In the genomic region with DNA sequence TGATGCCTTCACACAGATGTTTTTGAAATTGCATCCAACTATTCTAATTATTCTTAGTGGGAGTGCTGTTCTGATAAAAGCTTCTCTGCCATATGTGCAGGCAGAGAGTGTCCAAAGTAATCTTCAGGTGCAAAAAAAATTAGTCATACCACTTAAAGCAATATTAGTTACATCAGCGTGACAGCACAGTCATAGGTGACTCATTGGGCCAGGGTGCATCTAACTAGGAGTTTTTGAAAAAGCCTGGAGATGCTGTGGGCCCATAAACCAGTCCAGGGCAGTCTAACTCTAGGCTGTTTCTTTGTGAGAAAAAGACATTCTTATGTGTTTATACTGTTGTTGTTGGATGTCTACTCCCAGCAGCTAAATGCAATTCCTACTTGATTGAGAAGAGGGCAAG, we compare ENCODE assay signal across 15 cellular contexts. TPM values are rescaled to one million over a fixed set of nuclear protein-coding genes. Genes with fewer than 3 reads are reported as not detected.
A peak's percentile ranks its signal among the peaks of the same experiment; 100 is the strongest.
DNase-seq lines count a peak whose midpoint lies in the region; ATAC-seq, FAIRE-seq and TF ChIP-seq lines count a peak whose summit lies in the region.
"Had no signal": no experiment of that assay in that cellular context is flagged by ENCODE, and none has a peak within 500 bp of the region (broad histone marks: within the 10 kb centered on the region; RNA-seq: fewer than 3 reads in every experiment).

No MANE protein-coding gene starts in this region.

- no peak overlapping the region for H3K9ac ChIP-seq in IMR-90 (ENCODE audit: low read depth, low read length)

- intact Hi-C loops in IMR-90 (cut with micrococcal nuclease): no loop called here
- intact Hi-C loops in activated CD4-positive, alpha-beta T cell treated with anti-CD3 and anti-CD28 coated beads for 36 hours (cut with DNase I, micrococcal nuclease): no loop called here

- no peaks in the 10 kb centered on the region for H3K9me3 Mint-ChIP-seq in activated CD4-positive, alpha-beta T cell treated with anti-CD3 and anti-CD28 coated beads for 36 hours (ENCODE audit: low read depth)
- H3K9me3 Mint-ChIP-seq: activated naive CD4-positive, alpha-beta T cell treated with anti-CD3 and anti-CD28 coated beads, Interleukin-2, amount 10 ng/mL, durations not matched to agents 7 days and 5 days had no signal

- no peak overlapping the region; the same call in 1 of the 2 replicates for H3K4me2 ChIP-seq in IMR-90 (ENCODE audit: low read depth, low read length)

- H2AK5ac ChIP-seq in IMR-90 (ENCODE audit: low read depth, low read length): no peak overlapping the region

- H2AFZ ChIP-seq in IMR-90 (replicated peaks; ENCODE audit: low read length, poor library complexity): no peak overlapping the region

- H3K14ac ChIP-seq in IMR-90 (replicated peaks; ENCODE audit: low read depth, low read length): no peak overlapping the region

- POLR2A ChIA-PET in IMR-90 (lab: Charles Lee; ENCODE audit: unreplicated experiment): no interaction called here
- POLR2A ChIA-PET in activated CD4-positive, alpha-beta T cell treated with anti-CD3 and anti-CD28 coated beads for 36 hours (lab: Charles Lee): no interaction called here

- no peak overlapping the region for H2BK15ac ChIP-seq in IMR-90 (ENCODE audit: low read depth, low read length)

- H4K5ac ChIP-seq in IMR-90 (ENCODE audit: low read depth, low read length): no peak overlapping the region

- peak overlapping the region in 1 of 2 experiments; percentile 50; a peak in 1 of 4 replicates for H4K8ac ChIP-seq in IMR-90 (ENCODE audit: low read depth in 2 of 2, low read length in 2 of 2)

- no peak overlapping the region for H3K56ac ChIP-seq in IMR-90 (ENCODE audit: extremely low read depth, insufficient read depth, low read length)

- dilution Hi-C loops in IMR-90 (cut with HindIII; ENCODE audit: low sequenced_read_pairs, unreplicated experiment): no loop called here

- BruUV-seq in IMR-90 (replicated peaks; lab: Mats Ljungman, UMichigan): no TSS peak

- ATAC-seq in IMR-90 (ENCODE audit: low read depth) (peak; percentile 92), lung (ENCODE audit: insufficient read depth, low FRiP score) (peak; percentile 58), HG03045 (IDR thresholded peaks at IDR 0.05; ENCODE audit: unreplicated experiment) (no peak)
- ATAC-seq in activated CD4-positive, alpha-beta T cell treated with anti-CD3 and anti-CD28 coated beads for 36 hours: no peak

- no peak overlapping the region for H3K4me3 ChIP-seq in IMR-90 (ENCODE audit: insufficient read depth, low read depth, low read length)
- no peak overlapping the region for H3K4me3 ChIP-seq in bronchial epithelial cell (ENCODE audit: low read depth, low read length)
- H3K4me3 ChIP-seq in lung: no peak overlapping the region

- peak overlapping the region; percentile 19; the same call in 1 of the 2 replicates for H3K18ac ChIP-seq in IMR-90 (ENCODE audit: low read depth, low read length)

- no peak for TF ChIP-seq RAD21 in IMR-90 (IDR thresholded peaks at IDR 0.05; ENCODE audit: low read length)

- H3K27ac Mint-ChIP-seq in activated CD4-positive, alpha-beta T cell treated with anti-CD3 and anti-CD28 coated beads for 36 hours: no peak overlapping the region
- H3K27ac Mint-ChIP-seq: activated naive CD4-positive, alpha-beta T cell treated with anti-CD3 and anti-CD28 coated beads, Interleukin-2, amount 10 ng/mL, durations not matched to agents 7 days and 5 days; stimulated activated naive CD8-positive, alpha-beta T cell treated with anti-CD3 and anti-CD28 coated beads, Interleukin-15, Interleukin-2, amounts not matched to agents 100 ng/mL and 50 ng/mL, for 24 hours had no signal

- no peaks in the 10 kb centered on the region for H3K9me3 ChIP-seq in IMR-90 (ENCODE audit: control insufficient read depth, insufficient read depth, low read length)
- H3K9me3 ChIP-seq in lung (ENCODE audit: control insufficient read depth in 2 of 2, insufficient read depth in 1 of 2, low read length in 1 of 2): peaks cover 0 to 3% of the 10 kb centered on the region in 2 donors

- H3K36me3 Mint-ChIP-seq in activated CD4-positive, alpha-beta T cell treated with anti-CD3 and anti-CD28 coated beads for 36 hours (ENCODE audit: low read depth): no peaks in the 10 kb centered on the region
- H3K36me3 Mint-ChIP-seq: activated naive CD4-positive, alpha-beta T cell treated with anti-CD3 and anti-CD28 coated beads, Interleukin-2, amount 10 ng/mL, durations not matched to agents 7 days and 5 days had no signal

- H3K27ac ChIP-seq in IMR-90 (ENCODE audit: insufficient read depth, low read length): no peak overlapping the region
- no peak overlapping the region for H3K27ac ChIP-seq in lung (ENCODE audit: low read depth in 1 of 2, low read length in 1 of 2)

- DNase-seq in AG09319 (ENCODE audit: extremely low read depth, low read depth) (peak; percentile 23), IMR-90 (peak; percentile 96), bronchial epithelial cell (ENCODE audit: low read depth) (peak; percentile 86), lung (ENCODE audit: low spot score) (no peak), medulla oblongata (ENCODE audit: extremely low spot score) (no peak), ureter (ENCODE audit: low spot score) (no peak)
- DNase-seq in activated CD4-positive, alpha-beta T cell treated with anti-CD3 and anti-CD28 coated beads for 36 hours: no peak
- DNase-seq: activated CD4-positive, alpha-beta T cell treated with anti-CD3 and anti-CD28 coated beads, Interleukin-2, amount 50 U/mL, for 1 hour; activated naive CD4-positive, alpha-beta T cell treated with anti-CD3 and anti-CD28 coated beads, Interleukin-2, amount 10 ng/mL, durations not matched to agents 7 days and 5 days; C1 segment of cervical spinal cord; dermis blood vessel endothelial cell; NCI-H524 treated with DMSO at 0.1 percent for 48 hours had no signal

- no peaks in the 10 kb centered on the region for H4K20me1 ChIP-seq in IMR-90 (ENCODE audit: insufficient read depth, low read length)

- no peak overlapping the region for H3K4me3 Mint-ChIP-seq in activated CD4-positive, alpha-beta T cell treated with anti-CD3 and anti-CD28 coated beads for 36 hours
- H3K4me3 Mint-ChIP-seq: activated naive CD4-positive, alpha-beta T cell treated with anti-CD3 and anti-CD28 coated beads, Interleukin-2, amount 10 ng/mL, durations not matched to agents 7 days and 5 days; stimulated activated naive CD8-positive, alpha-beta T cell treated with anti-CD3 and anti-CD28 coated beads, Interleukin-15, Interleukin-2, amounts not matched to agents 100 ng/mL and 50 ng/mL, for 24 hours had no signal

- CTCF ChIA-PET in IMR-90 (lab: Yijun Ruan, JAX): no interaction called here
- CTCF ChIA-PET in activated CD4-positive, alpha-beta T cell treated with anti-CD3 and anti-CD28 coated beads for 36 hours (lab: Charles Lee): no interaction called here

- peak; percentile 80 for FAIRE-seq in bronchial epithelial cell (lab: Jason Lieb, UNC)
- FAIRE-seq: H1 had no signal

- no CpG with 5 or more reads among the region's 1 CpG for WGBS in IMR-90 (ENCODE audit: extremely low coverage in 2 of 2, insufficient read length in 1 of 2), 2 experiments
- WGBS in lung, 2 donors: 81 to 94% methylated on average over 1 of the region's 1 CpG

- peak overlapping the region; percentile 84 for H2BK5ac ChIP-seq in IMR-90 (ENCODE audit: low read depth, low read length, poor library complexity, severe bottlenecking)

- no peaks in the 10 kb centered on the region for H3K79me1 ChIP-seq in IMR-90 (ENCODE audit: low read depth in 1 of 2, low read length in 2 of 2)

- in situ Hi-C loops in IMR-90 (cut with MboI; ENCODE audit: low sequenced_read_pairs): no loop called here

- no peak overlapping the region for H2BK120ac ChIP-seq in IMR-90 (ENCODE audit: low read depth, low read length)

- no peaks in the 10 kb centered on the region for H3K27me3 Mint-ChIP-seq in activated CD4-positive, alpha-beta T cell treated with anti-CD3 and anti-CD28 coated beads for 36 hours
- H3K27me3 Mint-ChIP-seq: activated naive CD4-positive, alpha-beta T cell treated with anti-CD3 and anti-CD28 coated beads, Interleukin-2, amount 10 ng/mL, durations not matched to agents 7 days and 5 days; stimulated activated naive CD8-positive, alpha-beta T cell treated with anti-CD3 and anti-CD28 coated beads, Interleukin-15, Interleukin-2, amounts not matched to agents 100 ng/mL and 50 ng/mL, for 24 hours had no signal

- H3K36me3 ChIP-seq in IMR-90 (ENCODE audit: control insufficient read depth, insufficient read depth, low read length) (no peaks in the 10 kb centered on the region), bronchial epithelial cell (ENCODE audit: control insufficient read depth, insufficient read depth, low read length) (no peaks in the 10 kb centered on the region), lung (ENCODE audit: control insufficient read depth in 2 of 2, insufficient read depth in 2 of 2, low read length in 2 of 2) (no peaks in the 10 kb centered on the region)

- H4K91ac ChIP-seq in IMR-90 (ENCODE audit: insufficient read depth, low read depth, low read length): no peak overlapping the region

- H3K4me1 ChIP-seq in IMR-90 (ENCODE audit: control insufficient read depth, insufficient read depth, low read length) (peaks cover 5% of the 10 kb centered on the region; the same call in 1 of the 2 replicates), lung (ENCODE audit: control insufficient read depth in 2 of 2, insufficient read depth in 2 of 2, low read length in 2 of 2) (no peaks in the 10 kb centered on the region)

- H3K27me3 ChIP-seq in IMR-90 (ENCODE audit: control insufficient read depth, insufficient read depth, low read length): no peaks in the 10 kb centered on the region
- no peaks in the 10 kb centered on the region for H3K27me3 ChIP-seq in bronchial epithelial cell (ENCODE audit: control insufficient read depth, insufficient read depth, low read length)
- no peaks in the 10 kb centered on the region for H3K27me3 ChIP-seq in lung (ENCODE audit: control insufficient read depth, insufficient read depth)

- H3K4me1 Mint-ChIP-seq in activated CD4-positive, alpha-beta T cell treated with anti-CD3 and anti-CD28 coated beads for 36 hours: no peaks in the 10 kb centered on the region
- H3K4me1 Mint-ChIP-seq: activated naive CD4-positive, alpha-beta T cell treated with anti-CD3 and anti-CD28 coated beads, Interleukin-2, amount 10 ng/mL, durations not matched to agents 7 days and 5 days had no signal

- no peak overlapping the region for H3K4ac ChIP-seq in IMR-90 (ENCODE audit: low read depth, low read length)

- no peak overlapping the region for H3K23ac ChIP-seq in IMR-90 (ENCODE audit: low read depth, low read length)

- peak overlapping the region; percentile 3; the same call in 1 of the 2 replicates for H2BK20ac ChIP-seq in IMR-90 (ENCODE audit: low read depth, low read length)

- H2AK9ac ChIP-seq in IMR-90 (replicated peaks; ENCODE audit: low read depth, low read length, poor library complexity): no peak overlapping the region

- no peak for TF ChIP-seq POLR2A in IMR-90 (IDR thresholded peaks at IDR 0.05; ENCODE audit: low read depth, low read length)

- no peaks in the 10 kb centered on the region for H3K9me1 ChIP-seq in IMR-90 (ENCODE audit: insufficient read depth, low read length)

- TF ChIP-seq CTCF in AG09319 (IDR thresholded peaks at IDR 0.05; ENCODE audit: low read depth, low read length) (no peak), IMR-90 (conservative IDR thresholded peaks at IDR 0.05; ENCODE audit: low read depth, low read length) (no peak), bronchial epithelial cell (IDR thresholded peaks at IDR 0.05; ENCODE audit: insufficient read depth, low read length, severe bottlenecking) (no peak), lung (IDR thresholded peaks at IDR 0.05; ENCODE audit: control extremely low read depth, extremely low read depth) (no peak)

RNA-seq across cellular contexts. Expression of a gene that starts 33.0 kb away (rescaled TPM):
- total RNA-seq in IMR-90 (2012; rRNA removed) (under 0.01 and 0.18 TPM in 2 replicates), bronchial epithelial cell (not detected in 2 replicates), lung (10 to 100 TPM; 22.7 to 33.0 TPM), ureter (2.5 TPM)
- polyA plus RNA-seq in IMR-90 (2012; rRNA removed) (0.05 and 0.09 TPM in 2 replicates), lung (1 to 10 TPM; 1.7 to 2.4 TPM)
- polyA plus RNA-seq in IMR-90 (2012; cell fraction: cytosol; rRNA removed): 0.05 and 0.08 TPM in 2 replicates
- 0.12 and 0.32 TPM in 2 replicates for polyA plus RNA-seq in IMR-90 (2012; cell fraction: nucleus; rRNA removed; ENCODE audit: low replicate concordance)
- not detected for total RNA-seq in activated CD4-positive, alpha-beta T cell treated with anti-CD3 and anti-CD28 coated beads for 36 hours
- total RNA-seq: dermis blood vessel endothelial cell, H1 had no signal
- polyA plus RNA-seq: H1 had no signal

Comparison
In these comparisons a context has a peak if more than half of its experiments do, and no peak if none do; other contexts are left out.
1. DNase-seq: peak in AG09319 (single experiment), IMR-90 (single experiment) and bronchial epithelial cell (single experiment); none in lung (single experiment), medulla oblongata (single experiment), activated CD4-positive, alpha-beta T cell treated with anti-CD3 and anti-CD28 coated beads for 36 hours (single experiment) and ureter (single experiment).
2. ATAC-seq: peak in IMR-90 (single experiment) and lung (single experiment); none in activated CD4-positive, alpha-beta T cell treated with anti-CD3 and anti-CD28 coated beads for 36 hours (single experiment) and HG03045 (single experiment).